22 cellular contexts compared by ENCODE assay signal in the genomic region with DNA sequence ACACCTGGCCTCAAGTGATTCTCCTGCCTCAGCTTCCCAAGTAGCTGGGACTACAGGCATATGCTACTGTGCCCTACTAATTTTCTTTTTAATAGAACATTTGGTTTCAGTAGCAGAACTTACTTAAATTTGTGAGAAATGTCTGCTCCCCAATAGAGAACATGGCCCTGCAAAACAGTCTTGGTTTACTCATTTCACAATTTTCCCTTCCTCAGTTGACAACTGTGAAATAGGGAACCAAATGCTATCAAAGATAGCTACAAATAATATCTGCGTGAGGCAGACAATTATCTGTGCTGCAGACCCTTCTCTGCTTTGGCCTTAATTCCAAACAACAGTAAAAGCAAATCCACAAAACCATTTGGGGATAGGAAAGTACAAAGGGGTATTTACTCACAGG. TPM values are rescaled to one million over a fixed set of nuclear protein-coding genes. Genes with fewer than 3 reads are reported as not detected.
DNase-seq lines count a peak whose midpoint lies in the region; ATAC-seq and TF ChIP-seq lines count a peak whose summit lies in the region.
"Had no signal": no experiment of that assay in that cellular context is flagged by ENCODE, and none has a peak within 500 bp of the region (broad histone marks: within the 10 kb centered on the region; RNA-seq: fewer than 3 reads in every experiment).

No MANE protein-coding gene starts in this region.

- peak overlapping the region in 1 of 8 donors; percentile 10 for H3K4me3 Mint-ChIP-seq in naive B cell
- no peak overlapping the region for H3K4me3 Mint-ChIP-seq in activated T-helper 1 cell treated with anti-CD3 and anti-CD28 coated beads, Interleukin-12 subunit alpha, Interleukin-12 subunit beta, Interleukin-2, Interleukin-4 antibody, amounts not matched to agents 30 ng/mL and 10 ng/mL and 1 ng/mL, durations not matched to agents 14 hours and 24 hours and 36 hours
- H3K4me3 Mint-ChIP-seq: activated naive CD4-positive, alpha-beta T cell treated with anti-CD3 and anti-CD28 coated beads for 36 hours; T-helper 17 cell had no signal

- intact Hi-C loops in activated T-helper 1 cell treated with anti-CD3 and anti-CD28 coated beads, Interleukin-12 subunit alpha, Interleukin-12 subunit beta, Interleukin-2, Interleukin-4 antibody, amounts not matched to agents 30 ng/mL and 10 ng/mL and 1 ng/mL, durations not matched to agents 14 hours and 24 hours and 36 hours (cut with micrococcal nuclease), result loop anchor here (1.0 kb wide), 7 partner anchors 26 to 296 kb away; partner anchors contain the start of gene CAPN7

- peak; percentile 44 to 45 for ATAC-seq in naive B cell (ENCODE audit: low read depth in 2 of 2)
- ATAC-seq in GM18870 (IDR thresholded peaks at IDR 0.05; ENCODE audit: unreplicated experiment), result no peak
- ATAC-seq: gastroesophageal sphincter had no signal

- peaks cover 0 to 1% (median 0%) of the 10 kb centered on the region in 7 donors for H3K9me3 Mint-ChIP-seq in naive B cell
- H3K9me3 Mint-ChIP-seq in activated T-helper 1 cell treated with anti-CD3 and anti-CD28 coated beads, Interleukin-12 subunit alpha, Interleukin-12 subunit beta, Interleukin-2, Interleukin-4 antibody, amounts not matched to agents 30 ng/mL and 10 ng/mL and 1 ng/mL, durations not matched to agents 14 hours and 24 hours and 36 hours, result no peaks in the 10 kb centered on the region
- H3K9me3 Mint-ChIP-seq: activated naive CD4-positive, alpha-beta T cell treated with anti-CD3 and anti-CD28 coated beads for 36 hours had no signal

- H3K4me3 ChIP-seq in NB4 (ENCODE audit: low read depth, low read length), result no peak overlapping the region
- H3K4me3 ChIP-seq: BLaER1 treated with 17β-estradiol and CSF1 and Interleukin-3, amounts not matched to agents 10 nM and 100 nM; breast epithelium; gastroesophageal sphincter; left lung; SJCRH30; skin epidermis; vagina had no signal

- H3K4me1 Mint-ChIP-seq in naive B cell, result peaks cover 20 to 37% (median 27%) of the 10 kb centered on the region in 3 donors
- peaks cover 13% of the 10 kb centered on the region for H3K4me1 Mint-ChIP-seq in activated T-helper 1 cell treated with anti-CD3 and anti-CD28 coated beads, Interleukin-12 subunit alpha, Interleukin-12 subunit beta, Interleukin-2, Interleukin-4 antibody, amounts not matched to agents 30 ng/mL and 10 ng/mL and 1 ng/mL, durations not matched to agents 14 hours and 24 hours and 36 hours (ENCODE audit: low read depth)

- TF ChIP-seq CTCF in GM20000 (IDR thresholded peaks at IDR 0.05; ENCODE audit: extremely low read depth, missing control alignments) (no peak), NB4 (IDR thresholded peaks at IDR 0.05; ENCODE audit: low read depth, low read length) (no peak)

- H3K27ac Mint-ChIP-seq in naive B cell, result peak overlapping the region in 2 of 6 donors; percentile 47 to 60
- H3K27ac Mint-ChIP-seq in activated T-helper 1 cell treated with anti-CD3 and anti-CD28 coated beads, Interleukin-12 subunit alpha, Interleukin-12 subunit beta, Interleukin-2, Interleukin-4 antibody, amounts not matched to agents 30 ng/mL and 10 ng/mL and 1 ng/mL, durations not matched to agents 14 hours and 24 hours and 36 hours, result no peak overlapping the region
- H3K27ac Mint-ChIP-seq: activated naive CD4-positive, alpha-beta T cell treated with anti-CD3 and anti-CD28 coated beads for 36 hours; T-helper 17 cell had no signal

- no peaks in the 10 kb centered on the region for H3K36me3 Mint-ChIP-seq in naive B cell
- H3K36me3 Mint-ChIP-seq in activated T-helper 1 cell treated with anti-CD3 and anti-CD28 coated beads, Interleukin-12 subunit alpha, Interleukin-12 subunit beta, Interleukin-2, Interleukin-4 antibody, amounts not matched to agents 30 ng/mL and 10 ng/mL and 1 ng/mL, durations not matched to agents 14 hours and 24 hours and 36 hours (ENCODE audit: low read depth), result peaks cover 1% of the 10 kb centered on the region

- H3K27me3 Mint-ChIP-seq in naive B cell, result no peaks in the 10 kb centered on the region
- no peaks in the 10 kb centered on the region for H3K27me3 Mint-ChIP-seq in activated T-helper 1 cell treated with anti-CD3 and anti-CD28 coated beads, Interleukin-12 subunit alpha, Interleukin-12 subunit beta, Interleukin-2, Interleukin-4 antibody, amounts not matched to agents 30 ng/mL and 10 ng/mL and 1 ng/mL, durations not matched to agents 14 hours and 24 hours and 36 hours (ENCODE audit: insufficient read depth)
- H3K27me3 Mint-ChIP-seq: T-helper 17 cell had no signal

- peak; percentile 54 for DNase-seq in CD1c-positive myeloid dendritic cell (ENCODE audit: extremely low spot score)
- DNase-seq in GM20000 (ENCODE audit: low spot score), result peak; percentile 23
- DNase-seq in NB4 (ENCODE audit: low read depth), result peak; percentile 16
- DNase-seq in naive B cell, result no peak
- DNase-seq in activated T-helper 1 cell treated with anti-CD3 and anti-CD28 coated beads, Interleukin-12 subunit alpha, Interleukin-12 subunit beta, Interleukin-2, Interleukin-4 antibody, amounts not matched to agents 30 ng/mL and 10 ng/mL and 1 ng/mL, durations not matched to agents 14 hours and 24 hours and 36 hours (ENCODE audit: low spot score), result no peak
- DNase-seq in NCI-H2171 (lab: John Stamatoyannopoulos, UW), result no peak
- no peak for DNase-seq in NCI-H526 treated with DMSO at 0.1 percent for 48 hours (lab: John Stamatoyannopoulos, UW)
- DNase-seq: activated CD4-positive, alpha-beta T cell treated with anti-CD3 and anti-CD28 coated beads for 48 hours; activated T-cell treated with anti-CD3 and anti-CD28 coated beads, Interleukin-2, amount 50 U/mL, for 48 hours; left lung; NCI-H1417 treated with DMSO at 0.1 percent for 48 hours; occipital lobe; stimulated activated CD4-positive, alpha-beta T cell treated with anti-CD3 and anti-CD28 coated beads, Interleukin-2, amount 100 ng/mL, for 24 hours; T-helper 17 cell had no signal

- no peak for TF ChIP-seq POLR2A in NB4 (IDR thresholded peaks at IDR 0.05; ENCODE audit: extremely low read depth, insufficient read length)

RNA-seq across cellular contexts. Expression of gene METTL6, which starts 22.6 kb away (rescaled TPM):
- polyA plus RNA-seq in naive B cell (ENCODE audit: low read depth in 6 of 6), result 10 to 100 TPM; 15.1 to 25.1 (median 17.0) TPM
- 15.0 and 15.8 TPM in 2 replicates for total RNA-seq in activated T-helper 1 cell treated with anti-CD3 and anti-CD28 coated beads, Interleukin-12 subunit alpha, Interleukin-12 subunit beta, Interleukin-2, Interleukin-4 antibody, amounts not matched to agents 30 ng/mL and 10 ng/mL and 1 ng/mL, durations not matched to agents 14 hours and 24 hours and 36 hours

RNA-seq across cellular contexts. Expression of gene EAF1, which starts 22.6 kb away (rescaled TPM):
- 1 to 10 TPM; 3.8 to 9.4 (median 6.8) TPM for polyA plus RNA-seq in naive B cell (ENCODE audit: low read depth in 6 of 6)
- total RNA-seq in activated T-helper 1 cell treated with anti-CD3 and anti-CD28 coated beads, Interleukin-12 subunit alpha, Interleukin-12 subunit beta, Interleukin-2, Interleukin-4 antibody, amounts not matched to agents 30 ng/mL and 10 ng/mL and 1 ng/mL, durations not matched to agents 14 hours and 24 hours and 36 hours, result 27.3 and 27.8 TPM in 2 replicates

Comparison
In these comparisons a context has a peak if more than half of its experiments do, and no peak if none do; other contexts are left out.
1. DNase-seq: peak in CD1c-positive myeloid dendritic cell (single experiment), GM20000 (single experiment) and NB4 (single experiment); none in naive B cell (single experiment), activated T-helper 1 cell treated with anti-CD3 and anti-CD28 coated beads, Interleukin-12 subunit alpha, Interleukin-12 subunit beta, Interleukin-2, Interleukin-4 antibody, amounts not matched to agents 30 ng/mL and 10 ng/mL and 1 ng/mL, durations not matched to agents 14 hours and 24 hours and 36 hours (single experiment), NCI-H2171 (single experiment) and NCI-H526 treated with DMSO at 0.1 percent for 48 hours (single experiment).